In the genomic region with DNA sequence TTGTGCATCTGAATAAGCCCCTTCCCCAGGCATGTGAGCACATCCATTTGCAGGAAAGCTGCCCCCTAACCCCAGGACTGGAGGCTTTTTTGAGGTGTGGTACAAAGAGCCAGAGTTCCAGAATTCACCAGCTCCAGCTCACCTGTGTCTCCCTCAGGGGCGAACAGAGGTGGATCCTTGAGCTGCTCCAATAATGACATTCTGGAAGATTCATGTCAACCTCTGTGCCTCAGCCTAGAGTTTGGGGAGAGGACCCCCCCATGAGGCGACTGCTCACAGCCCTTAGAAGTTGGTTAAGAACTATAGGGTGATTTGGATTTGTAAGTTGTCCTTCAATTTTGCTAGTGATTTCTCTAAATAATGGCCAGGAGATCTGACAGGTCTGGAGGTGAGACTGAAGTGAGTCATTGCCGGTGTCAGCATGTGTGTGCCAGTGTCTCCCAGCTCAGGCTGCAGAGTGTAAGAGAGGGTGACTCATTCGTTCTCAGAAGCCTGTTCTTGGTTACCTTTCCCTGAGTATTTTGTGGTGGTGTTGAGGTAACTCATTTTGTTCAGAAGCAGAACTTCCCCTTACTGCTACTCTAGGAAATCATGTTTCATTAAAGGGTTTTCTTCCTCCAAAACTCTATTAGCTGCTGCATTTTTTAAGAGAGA, we compare ENCODE assay signal across 1 cellular context.
TF ChIP-seq lines count a peak whose summit lies in the region.

No MANE protein-coding gene starts in this region.

TF ChIP-seq in IMR-90, 13 proteins besides CTCF, POLR2A, EP300 and RAD21:
- TF ChIP-seq MAZ (IDR thresholded peaks at IDR 0.05; ENCODE audit: borderline replicate concordance, low read depth, low read length) = no peak
- TF ChIP-seq MXI1 (IDR thresholded peaks at IDR 0.05; ENCODE audit: borderline replicate concordance, low read depth, low read length) = no peak
- no peak for TF ChIP-seq CEBPB (IDR thresholded peaks at IDR 0.05; ENCODE audit: low read depth, low read length)
- TF ChIP-seq, protein P1, sequence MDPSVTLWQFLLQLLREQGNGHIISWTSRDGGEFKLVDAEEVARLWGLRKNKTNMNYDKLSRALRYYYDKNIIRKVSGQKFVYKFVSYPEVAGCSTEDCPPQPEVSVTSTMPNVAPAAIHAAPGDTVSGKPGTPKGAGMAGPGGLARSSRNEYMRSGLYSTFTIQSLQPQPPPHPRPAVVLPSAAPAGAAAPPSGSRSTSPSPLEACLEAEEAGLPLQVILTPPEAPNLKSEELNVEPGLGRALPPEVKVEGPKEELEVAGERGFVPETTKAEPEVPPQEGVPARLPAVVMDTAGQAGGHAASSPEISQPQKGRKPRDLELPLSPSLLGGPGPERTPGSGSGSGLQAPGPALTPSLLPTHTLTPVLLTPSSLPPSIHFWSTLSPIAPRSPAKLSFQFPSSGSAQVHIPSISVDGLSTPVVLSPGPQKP (IDR thresholded peaks at IDR 0.05; ENCODE audit: borderline replicate concordance, low read depth, low read length) = no peak
- TF ChIP-seq MAFK (IDR thresholded peaks at IDR 0.05; ENCODE audit: low read depth, low read length) = no peak
- no peak for TF ChIP-seq NFE2L2 (IDR thresholded peaks at IDR 0.05; ENCODE audit: low read depth, low read length)
- TF ChIP-seq FOS (IDR thresholded peaks at IDR 0.05; ENCODE audit: low read depth, low read length) = peak; percentile 18; the same call in 1 of the 2 replicates
- TF ChIP-seq, protein P2, sequence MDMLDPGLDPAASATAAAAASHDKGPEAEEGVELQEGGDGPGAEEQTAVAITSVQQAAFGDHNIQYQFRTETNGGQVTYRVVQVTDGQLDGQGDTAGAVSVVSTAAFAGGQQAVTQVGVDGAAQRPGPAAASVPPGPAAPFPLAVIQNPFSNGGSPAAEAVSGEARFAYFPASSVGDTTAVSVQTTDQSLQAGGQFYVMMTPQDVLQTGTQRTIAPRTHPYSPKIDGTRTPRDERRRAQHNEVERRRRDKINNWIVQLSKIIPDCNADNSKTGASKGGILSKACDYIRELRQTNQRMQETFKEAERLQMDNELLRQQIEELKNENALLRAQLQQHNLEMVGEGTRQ (IDR thresholded peaks at IDR 0.05; ENCODE audit: low read depth, low read length) = no peak
TF ChIP-seq in IMR-90: peak in this region for 1.
